27 cellular contexts compared by ENCODE assay signal in genomic region chr5:2686725-2687124, GRCh38.
A peak's percentile ranks its signal among the peaks of the same experiment; 100 is the strongest.
DNase-seq lines count a peak whose midpoint lies in the region; ATAC-seq and TF ChIP-seq lines count a peak whose summit lies in the region.
"Had no signal": no experiment of that assay in that cellular context is flagged by ENCODE, and none has a peak within 500 bp of the region (broad histone marks: within the 10 kb centered on the region; RNA-seq: fewer than 3 reads in every experiment).

No MANE protein-coding gene starts in this region.

- H3K4me3 Mint-ChIP-seq in GM23338 = no peak overlapping the region
- H3K4me3 Mint-ChIP-seq: activated B cell treated with CpG ODN at 0.5 μM for 24 hours; activated CD8-positive, alpha-beta memory T cell treated with anti-CD3 and anti-CD28 coated beads, Interleukin-2, amount 10 ng/mL, durations not matched to agents 7 days and 5 days; activated naive CD4-positive, alpha-beta T cell treated with anti-CD3 and anti-CD28 coated beads for 36 hours; naive thymus-derived CD8-positive, alpha-beta T cell had no signal

- H3K27ac Mint-ChIP-seq in GM23338 = no peak overlapping the region
- H3K27ac Mint-ChIP-seq: activated B cell treated with CpG ODN at 0.5 μM for 24 hours; activated CD8-positive, alpha-beta memory T cell treated with anti-CD3 and anti-CD28 coated beads, Interleukin-2, amount 10 ng/mL, durations not matched to agents 7 days and 5 days; activated naive CD4-positive, alpha-beta T cell treated with anti-CD3 and anti-CD28 coated beads for 36 hours; naive thymus-derived CD8-positive, alpha-beta T cell had no signal

- no peak overlapping the region for H3K27ac ChIP-seq in GM23338 (ENCODE audit: low read depth)
- H3K27ac ChIP-seq in suprapubic skin = peak overlapping the region; percentile 58
- H3K27ac ChIP-seq: adrenal gland, esophagus muscularis mucosa, left lung, SJCRH30, transverse colon had no signal

- TF ChIP-seq EP300 in suprapubic skin (IDR thresholded peaks at IDR 0.05) = no peak

- DNase-seq in GM23338 (ENCODE audit: low spot score) (peak; percentile 31), NCI-H748 (lab: John Stamatoyannopoulos, UW; ENCODE audit: unreplicated experiment) (peak; percentile 82), epithelial cell of esophagus (ENCODE audit: low read depth) (peak; percentile 27), suprapubic skin (ENCODE audit: low spot score in 2 of 2) (peak in 1 of 2 donors; percentile 76), activated gamma-delta T cell treated with Interleukin-2 at 50 U/mL for 16 hours (no peak), ecto neural progenitor cell (ENCODE audit: low spot score) (no peak)
- DNase-seq in NK-92 treated with Interleukin-12 subunit alpha and Interleukin-12 subunit beta, amount 100 ng/mL, for 24 hours (lab: John Stamatoyannopoulos, UW) = no peak
- DNase-seq: activated B cell treated with CpG ODN at 0.5 μM for 24 hours; activated CD8-positive, alpha-beta memory T cell treated with anti-CD3 and anti-CD28 coated beads, Interleukin-2, amount 10 ng/mL, durations not matched to agents 7 days and 5 days; activated naive CD4-positive, alpha-beta T cell treated with anti-CD3 and anti-CD28 coated beads for 36 hours; C1 segment of cervical spinal cord; Caco-2; DND-41; foreskin melanocyte; left lung; MM.1S; naive thymus-derived CD8-positive, alpha-beta T cell; NCI-H1417 treated with DMSO at 0.1 percent for 48 hours; NCI-H526; SJCRH30; stimulated activated CD4-positive, alpha-beta T cell treated with anti-CD3 and anti-CD28 coated beads, Interleukin-2, amount 100 ng/mL, for 24 hours; T1000; transverse colon had no signal

- no peaks in the 10 kb centered on the region for H3F3A ChIP-seq in GM23338 (replicated peaks; ENCODE audit: low read depth)

- no peaks in the 10 kb centered on the region for H3K9me2 ChIP-seq in GM23338 (ENCODE audit: insufficient read depth)

- ATAC-seq in GM23338 = peak; percentile 78
- ATAC-seq: activated CD8-positive, alpha-beta memory T cell treated with anti-CD3 and anti-CD28 coated beads, Interleukin-2, amount 10 ng/mL, durations not matched to agents 7 days and 5 days; HCT116; K562; naive thymus-derived CD8-positive, alpha-beta T cell had no signal

- peaks cover 9% of the 10 kb centered on the region; the same call in 2 of the 3 replicates for H3K9me3 Mint-ChIP-seq in GM23338
- H3K9me3 Mint-ChIP-seq: activated B cell treated with CpG ODN at 0.5 μM for 24 hours had no signal

- H3K27me3 ChIP-seq in GM23338 (ENCODE audit: insufficient read depth) = no peaks in the 10 kb centered on the region
- peaks cover 2% of the 10 kb centered on the region for H3K27me3 ChIP-seq in suprapubic skin
- H3K27me3 ChIP-seq: adrenal gland, left lung, SJCRH30, transverse colon had no signal

- WGBS in suprapubic skin = 42% methylated on average over 9 of the region's 15 CpGs

- TF ChIP-seq POLR2A in suprapubic skin (IDR thresholded peaks at IDR 0.05) = no peak

- H3K4me1 Mint-ChIP-seq in GM23338 = peaks cover 5% of the 10 kb centered on the region; the same call in 1 of the 3 replicates
- H3K4me1 Mint-ChIP-seq: activated B cell treated with CpG ODN at 0.5 μM for 24 hours; activated CD8-positive, alpha-beta memory T cell treated with anti-CD3 and anti-CD28 coated beads, Interleukin-2, amount 10 ng/mL, durations not matched to agents 7 days and 5 days; naive thymus-derived CD8-positive, alpha-beta T cell had no signal

- H4K20me1 ChIP-seq in GM23338 (replicated peaks; ENCODE audit: insufficient read depth) = no peaks in the 10 kb centered on the region

- H3K4me1 ChIP-seq in GM23338 (ENCODE audit: insufficient read depth) (no peaks in the 10 kb centered on the region), suprapubic skin (peaks cover 22% of the 10 kb centered on the region)
- H3K4me1 ChIP-seq: adrenal gland, Caco-2, esophagus muscularis mucosa, left lung, SJCRH30, transverse colon had no signal

- no peaks in the 10 kb centered on the region for H3K9me3 ChIP-seq in suprapubic skin
- H3K9me3 ChIP-seq: adrenal gland, Caco-2, SJCRH30, transverse colon had no signal

- peaks cover 5% of the 10 kb centered on the region for H3K27me3 Mint-ChIP-seq in GM23338 (ENCODE audit: insufficient read depth, low read depth, poor library complexity)
- H3K27me3 Mint-ChIP-seq: activated B cell treated with CpG ODN at 0.5 μM for 24 hours; activated CD8-positive, alpha-beta memory T cell treated with anti-CD3 and anti-CD28 coated beads, Interleukin-2, amount 10 ng/mL, durations not matched to agents 7 days and 5 days had no signal

- no peak overlapping the region for H2AFZ ChIP-seq in GM23338

- H3K79me2 ChIP-seq in GM23338 (replicated peaks; ENCODE audit: insufficient read depth) = no peaks in the 10 kb centered on the region

- H3K36me3 ChIP-seq in GM23338 (ENCODE audit: insufficient read depth) (no peaks in the 10 kb centered on the region), suprapubic skin (no peaks in the 10 kb centered on the region)
- H3K36me3 ChIP-seq: adrenal gland, esophagus muscularis mucosa, left lung, SJCRH30, transverse colon had no signal

- H3K4me3 ChIP-seq in GM23338 (no peak overlapping the region), epithelial cell of esophagus (ENCODE audit: low read length) (peak overlapping the region; percentile 1), suprapubic skin (peak overlapping the region; percentile 26)
- H3K4me3 ChIP-seq: adrenal gland, esophagus muscularis mucosa, K562, left lung, SJCRH30, transverse colon had no signal

- H3K36me3 Mint-ChIP-seq in GM23338 (ENCODE audit: low read depth) = no peaks in the 10 kb centered on the region
- H3K36me3 Mint-ChIP-seq: activated CD8-positive, alpha-beta memory T cell treated with anti-CD3 and anti-CD28 coated beads, Interleukin-2, amount 10 ng/mL, durations not matched to agents 7 days and 5 days; naive thymus-derived CD8-positive, alpha-beta T cell had no signal

- peak in 1 of 2 experiments; percentile 47; a peak in 2 of 4 replicates for TF ChIP-seq CTCF in GM23338 (conservative IDR thresholded peaks at IDR 0.05; ENCODE audit: low read depth in 2 of 2)
- peak; percentile 20 for TF ChIP-seq CTCF in epithelial cell of esophagus (IDR thresholded peaks at IDR 0.05; ENCODE audit: insufficient read depth, low read depth, low read length, missing control alignments)
- TF ChIP-seq CTCF in suprapubic skin (IDR thresholded peaks at IDR 0.05) = no peak

- no peak overlapping the region for H3K4me2 ChIP-seq in GM23338

TF ChIP-seq in GM23338, 12 proteins besides CTCF, POLR2A, EP300 and RAD21:
- no peak for TF ChIP-seq EZH2 (IDR thresholded peaks at IDR 0.05; ENCODE audit: low read depth, unreplicated experiment)
- no peak for TF ChIP-seq POLR2AphosphoS5 (IDR thresholded peaks at IDR 0.05; ENCODE audit: low read depth)
- TF ChIP-seq REST (IDR thresholded peaks at IDR 0.05; ENCODE audit: unreplicated experiment) = no peak
- TF ChIP-seq ETS1 (IDR thresholded peaks at IDR 0.05) = no peak

Comparison
In these comparisons a context has a peak if more than half of its experiments do, and no peak if none do; other contexts are left out.
1. DNase-seq: peak in GM23338 (single experiment), NCI-H748 (single experiment) and epithelial cell of esophagus (single experiment); none in activated gamma-delta T cell treated with Interleukin-2 at 50 U/mL for 16 hours (single experiment), NK-92 treated with Interleukin-12 subunit alpha and Interleukin-12 subunit beta, amount 100 ng/mL, for 24 hours (single experiment) and ecto neural progenitor cell (single experiment).